In genomic region chr2:172662099-172662498, GRCh38 we compare ENCODE assay signal across 25 cellular contexts.
"Had no signal": no experiment of that assay in that cellular context is flagged by ENCODE, and none has a peak within 500 bp of the region (broad histone marks: within the 10 kb centered on the region; RNA-seq: fewer than 3 reads in every experiment).

No MANE protein-coding gene starts in this region.

- DNase-seq: hypothalamus; immature natural killer cell; islet precursor cell; left ventricle myocardium superior; lower lobe of right lung; mammary epithelial cell; mesenchymal stem cell; naive B cell; natural killer cell; nephron progenitor cell; ovary; right lobe of liver; stimulated activated CD4-positive, alpha-beta T cell treated with anti-CD3 and anti-CD28 coated beads, Interleukin-12 subunit alpha, Interleukin-12 subunit beta, amount 100 ng/mL, for 4 hours; stimulated activated CD4-positive, alpha-beta T cell treated with anti-CD3 and anti-CD28 coated beads, Interleukin-15, amount 100 ng/mL, for 24 hours; stimulated activated CD4-positive, alpha-beta T cell treated with anti-CD3 and anti-CD28 coated beads, Interleukin-2, amount 100 ng/mL, for 24 hours; stimulated activated CD4-positive, alpha-beta T cell treated with anti-CD3 and anti-CD28 coated beads, Interleukin-4, amount 100 ng/mL, for 1 hour; stimulated activated naive CD4-positive, alpha-beta T cell; tibial artery; trophoblast cell; upper lobe of right lung had no signal

- H3K36me3 ChIP-seq: lower lobe of right lung, ovary, right atrium auricular region, right lobe of liver, suprapubic skin, thoracic aorta, tibial artery, upper lobe of right lung had no signal

- H3K27me3 ChIP-seq: ovary, right atrium auricular region, right lobe of liver, suprapubic skin, tibial artery, upper lobe of right lung had no signal

- H3K27ac ChIP-seq: lower lobe of right lung, ovary, right atrium auricular region, right lobe of liver, skin epidermis, suprapubic skin, thoracic aorta, tibial artery, upper lobe of right lung had no signal

- ATAC-seq: left lobe of liver, left ventricle myocardium superior, lower lobe of right lung, natural killer cell, right lobe of liver, upper lobe of right lung had no signal

- H3K4me1 ChIP-seq: lower lobe of right lung, right atrium auricular region, right lobe of liver, suprapubic skin, tibial artery, upper lobe of right lung had no signal

- H3K4me3 ChIP-seq: lower lobe of right lung, ovary, right atrium auricular region, right lobe of liver, skin epidermis, suprapubic skin, thoracic aorta, tibial artery, upper lobe of right lung had no signal

- H3K9me3 ChIP-seq: ovary, right lobe of liver, upper lobe of right lung had no signal
